Comparison of ENCODE assay signal across 8 cellular contexts in the genomic region with DNA sequence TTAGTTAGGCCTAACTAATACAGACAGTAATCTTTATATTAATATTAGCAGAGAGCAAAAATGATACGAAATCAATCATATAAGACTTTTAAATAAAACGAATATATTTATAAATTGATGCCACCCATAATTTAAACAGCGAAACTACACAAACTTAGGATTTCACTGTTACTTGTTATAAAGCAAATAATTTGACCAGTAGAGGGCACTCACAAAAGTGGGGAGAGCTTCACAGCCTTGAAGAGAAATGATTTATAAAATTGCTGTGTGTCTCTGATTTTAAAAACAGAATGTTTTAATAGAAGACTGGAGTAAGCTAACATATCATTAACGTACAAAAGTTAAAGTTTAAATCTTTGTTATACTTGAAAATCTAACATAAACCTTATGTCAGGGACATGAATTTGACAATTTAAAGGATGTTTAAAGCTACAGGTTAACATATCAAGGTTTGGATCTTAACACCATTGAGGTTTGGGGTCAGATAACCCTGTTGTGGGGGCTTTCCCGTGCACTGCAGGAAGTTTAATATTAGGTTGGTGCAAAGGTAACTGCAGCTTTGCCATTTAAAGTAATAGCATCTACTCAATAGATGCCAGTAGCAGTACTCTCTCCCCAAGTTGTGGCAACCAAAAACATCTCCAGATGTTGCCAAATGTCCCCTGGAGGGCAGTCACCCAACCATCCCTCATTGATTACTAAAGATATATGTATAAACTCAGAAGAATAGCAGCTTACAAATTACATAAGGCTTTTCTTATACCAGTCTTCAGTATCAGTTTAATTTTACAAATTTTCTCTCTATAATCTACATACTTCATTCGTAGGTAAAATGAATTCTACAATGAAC. TPM values are rescaled to one million over a fixed set of nuclear protein-coding genes. Genes with fewer than 3 reads are reported as not detected.
DNase-seq lines count a peak whose midpoint lies in the region; ATAC-seq and TF ChIP-seq lines count a peak whose summit lies in the region.

No MANE protein-coding gene starts in this region.

- H3K79me2 ChIP-seq in smooth muscle cell (ENCODE audit: low read depth) = peaks cover 62% of the 10 kb centered on the region

- peak; percentile 70 for ATAC-seq in CD4-positive, CD25-positive, alpha-beta regulatory T cell (ENCODE audit: low read depth in 2 of 2)
- ATAC-seq in GM18502 (IDR thresholded peaks at IDR 0.05; ENCODE audit: poor library complexity, unreplicated experiment) = peak; percentile 50
- no peak for ATAC-seq in HG03196 (IDR thresholded peaks at IDR 0.05; ENCODE audit: unreplicated experiment)
- no peak for ATAC-seq in GM21423 (IDR thresholded peaks at IDR 0.05; ENCODE audit: unreplicated experiment)

- H3F3A ChIP-seq in smooth muscle cell (ENCODE audit: low read depth) = no peaks in the 10 kb centered on the region

- peaks cover 16% of the 10 kb centered on the region for H3K36me3 ChIP-seq in CD4-positive, CD25-positive, alpha-beta regulatory T cell (ENCODE audit: control insufficient read depth, insufficient read depth, low read length)
- H3K36me3 ChIP-seq in WERI-Rb-1 (peaks cover 21% of the 10 kb centered on the region), smooth muscle cell (ENCODE audit: low read depth) (peaks cover 16% of the 10 kb centered on the region)

- H3K4me1 Mint-ChIP-seq in CD4-positive, CD25-positive, alpha-beta regulatory T cell = peaks cover 16 to 37% (median 28%) of the 10 kb centered on the region in 4 donors

- TF ChIP-seq CTCF in WERI-Rb-1 (IDR thresholded peaks at IDR 0.05; ENCODE audit: low read depth, low read length) = 0 out of 2 replicates have a peak, but pooled peaks have one; percentile 23
- peak; percentile 66 for TF ChIP-seq CTCF in smooth muscle cell (IDR thresholded peaks at IDR 0.05; ENCODE audit: borderline replicate concordance, insufficient read depth, poor library complexity, severe bottlenecking)

- no peaks in the 10 kb centered on the region for H3K27me3 Mint-ChIP-seq in CD4-positive, CD25-positive, alpha-beta regulatory T cell

- H3K4me3 Mint-ChIP-seq in CD4-positive, CD25-positive, alpha-beta regulatory T cell = no peak overlapping the region

- peaks cover 67% of the 10 kb centered on the region for H4K20me1 ChIP-seq in smooth muscle cell (ENCODE audit: low read depth)

- H3K4me3 ChIP-seq in CD4-positive, CD25-positive, alpha-beta regulatory T cell (ENCODE audit: low read depth, low read length) = no peak overlapping the region
- no peak overlapping the region for H3K4me3 ChIP-seq in WERI-Rb-1 (ENCODE audit: low read depth, low read length)
- H3K4me3 ChIP-seq in smooth muscle cell = no peak overlapping the region

- H3K4me2 ChIP-seq in smooth muscle cell = no peak overlapping the region

- no peaks in the 10 kb centered on the region for H3K4me1 ChIP-seq in CD4-positive, CD25-positive, alpha-beta regulatory T cell (ENCODE audit: control insufficient read depth, insufficient read depth, low read length, poor library complexity, severe bottlenecking)
- peaks cover 2% of the 10 kb centered on the region for H3K4me1 ChIP-seq in smooth muscle cell (ENCODE audit: low read depth)

- H3K9me3 Mint-ChIP-seq in CD4-positive, CD25-positive, alpha-beta regulatory T cell = no peaks in the 10 kb centered on the region

- 65% methylated on average over 6 of the region's 6 CpGs for WGBS in smooth muscle cell (ENCODE audit: low lambda C conversion rate)

- no peak overlapping the region for H3K9ac ChIP-seq in smooth muscle cell (ENCODE audit: low read depth)

- H3K27ac Mint-ChIP-seq in CD4-positive, CD25-positive, alpha-beta regulatory T cell = no peak overlapping the region

- DNase-seq in CD4-positive, CD25-positive, alpha-beta regulatory T cell = peak in 2 of 3 donors; percentile 67 to 69
- DNase-seq in LHCN-M2 (ENCODE audit: low read depth) (peak; percentile 35), WERI-Rb-1 (no peak), glomerular visceral epithelial cell (ENCODE audit: extremely low spot score) (peak; percentile 18), smooth muscle cell (lab: John Stamatoyannopoulos, UW; ENCODE audit: unreplicated experiment) (no peak)

- peaks cover 40% of the 10 kb centered on the region for H3K36me3 Mint-ChIP-seq in CD4-positive, CD25-positive, alpha-beta regulatory T cell

- H2AFZ ChIP-seq in smooth muscle cell (ENCODE audit: low read depth) = no peak overlapping the region

- H3K27me3 ChIP-seq in CD4-positive, CD25-positive, alpha-beta regulatory T cell (ENCODE audit: control insufficient read depth, insufficient read depth, low read length) = no peaks in the 10 kb centered on the region
- H3K27me3 ChIP-seq in WERI-Rb-1 (ENCODE audit: insufficient read depth, low read depth, severe bottlenecking) (no peaks in the 10 kb centered on the region), smooth muscle cell (ENCODE audit: low read depth) (no peaks in the 10 kb centered on the region)

- H3K27ac ChIP-seq in CD4-positive, CD25-positive, alpha-beta regulatory T cell (ENCODE audit: insufficient read depth, low read length, poor library complexity, severe bottlenecking) = peak overlapping the region; percentile 23
- H3K27ac ChIP-seq in WERI-Rb-1 = no peak overlapping the region
- no peak overlapping the region for H3K27ac ChIP-seq in smooth muscle cell (ENCODE audit: low read depth)

- no peaks in the 10 kb centered on the region for H3K9me3 ChIP-seq in CD4-positive, CD25-positive, alpha-beta regulatory T cell (ENCODE audit: control insufficient read depth in 2 of 2, low read length in 2 of 2)
- H3K9me3 ChIP-seq in WERI-Rb-1 (ENCODE audit: severe bottlenecking) (no peaks in the 10 kb centered on the region), smooth muscle cell (replicated peaks; ENCODE audit: low read depth) (no peaks in the 10 kb centered on the region)

RNA-seq across cellular contexts. Expression of gene KRAS, which starts 9.3 kb away (rescaled TPM):
- 24.0 TPM for total RNA-seq in CD4-positive, CD25-positive, alpha-beta regulatory T cell
- 10 to 100 TPM; 25.9 to 46.7 (median 35.8) TPM for polyA plus RNA-seq in CD4-positive, CD25-positive, alpha-beta regulatory T cell
- total RNA-seq in LHCN-M2 (2014; rRNA removed) (9.4 and 13.1 TPM in 2 replicates), smooth muscle cell (16.2 and 17.1 TPM in 2 replicates)
- polyA plus RNA-seq in LHCN-M2 (2012) = 5.8 TPM
- polyA plus RNA-seq in smooth muscle cell = 15.5 and 37.0 TPM in 2 replicates

RNA-seq across cellular contexts. Expression of gene ETFRF1, which starts 46.4 kb away (rescaled TPM):
- 18.0 TPM for total RNA-seq in CD4-positive, CD25-positive, alpha-beta regulatory T cell
- 10 to 100 TPM; 22.8 to 32.8 (median 28.7) TPM for polyA plus RNA-seq in CD4-positive, CD25-positive, alpha-beta regulatory T cell
- 12.3 and 24.9 TPM in 2 replicates for total RNA-seq in LHCN-M2 (2014; rRNA removed)
- polyA plus RNA-seq in LHCN-M2 (2012) = 6.2 TPM
- total RNA-seq in smooth muscle cell = 18.6 and 20.4 TPM in 2 replicates
- polyA plus RNA-seq in smooth muscle cell = 11.2 and 14.9 TPM in 2 replicates

RNA-seq across cellular contexts. Expression of gene DNAI7, which starts 46.4 kb away (rescaled TPM):
- 0.25 TPM for total RNA-seq in CD4-positive, CD25-positive, alpha-beta regulatory T cell
- polyA plus RNA-seq in CD4-positive, CD25-positive, alpha-beta regulatory T cell = under 1 TPM in 1 of 4 donors, not detected in 3; 0.07 TPM
- total RNA-seq in LHCN-M2 (2014; rRNA removed) (0.11 and 0.83 TPM in 2 replicates), smooth muscle cell (not detected in 2 replicates)
- polyA plus RNA-seq in LHCN-M2 (2012) = 0.07 TPM
- polyA plus RNA-seq in smooth muscle cell = not detected in 2 replicates

Comparison
In these comparisons a context has a peak if more than half of its experiments do, and no peak if none do; other contexts are left out.
1. ATAC-seq: peak in CD4-positive, CD25-positive, alpha-beta regulatory T cell (2 of 2) and GM18502 (single experiment); none in HG03196 (single experiment) and GM21423 (single experiment).
2. DNase-seq: peak in CD4-positive, CD25-positive, alpha-beta regulatory T cell (2 of 3), LHCN-M2 (single experiment) and glomerular visceral epithelial cell (single experiment); none in WERI-Rb-1 (single experiment) and smooth muscle cell (single experiment).